ENCODE assay signal across 1 cellular context in the genomic region with DNA sequence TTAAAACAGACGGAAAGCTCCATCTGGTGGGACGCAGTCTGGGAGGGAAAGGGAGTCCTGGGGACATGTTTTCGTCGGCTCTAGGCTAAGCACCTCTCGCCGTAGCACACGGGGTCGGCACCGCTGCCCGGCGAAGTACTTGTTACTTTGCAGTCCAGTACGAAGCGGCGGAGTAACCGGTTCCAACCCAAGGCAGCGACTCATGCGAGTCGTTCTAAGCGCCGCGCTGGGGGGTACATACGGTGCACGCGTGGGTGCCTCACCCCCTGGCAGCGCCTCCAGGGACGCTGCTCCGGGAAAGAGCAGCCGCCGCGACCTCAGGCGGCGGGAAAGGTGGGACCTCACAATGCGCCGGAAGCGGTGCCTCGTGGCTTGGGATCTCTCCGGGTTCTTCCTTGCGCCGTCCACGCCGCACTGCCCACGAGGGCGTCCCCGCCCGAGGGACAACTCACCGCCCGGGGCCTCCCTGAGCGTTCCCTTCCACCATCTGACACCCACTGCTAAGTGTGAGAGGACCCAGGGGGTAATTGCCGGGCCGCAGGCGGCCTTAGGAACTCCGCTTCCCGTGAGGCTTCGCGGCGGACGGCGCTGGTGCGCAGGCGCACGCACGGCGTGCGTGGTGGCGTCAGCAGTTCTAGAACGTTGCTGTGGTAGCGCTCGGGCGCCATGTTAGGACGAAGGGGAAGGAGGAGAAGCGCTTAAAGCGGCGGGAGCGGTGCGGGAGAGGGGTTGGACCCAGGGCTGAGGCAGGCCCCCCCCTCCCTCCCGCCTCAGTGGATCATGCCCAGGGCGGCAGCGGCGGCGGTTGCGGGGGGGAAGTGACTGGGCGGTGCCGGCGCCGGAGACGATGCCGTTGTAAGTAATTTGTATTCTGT.
TF ChIP-seq lines count a peak whose summit lies in the region.

TSS of gene PAPOLA (plus strand) at position 637 of the 875 bp plus-strand sequence. CDS start at position 848, 211 bp downstream.

TF ChIP-seq in HepG2, 621 proteins besides CTCF, POLR2A, EP300 and RAD21 (continued from another document and continues in another):
- TF ChIP-seq SOX13 (IDR thresholded peaks at IDR 0.05) (no peak), SOX13 (CRISPR knock-in tag; conservative IDR thresholded peaks at IDR 0.05 in 1 of 2, IDR thresholded peaks at IDR 0.05 in 1 of 2) (no peak; a peak in 1 of 4 replicates), SP140L (CRISPR knock-in tag; IDR thresholded peaks at IDR 0.05; ENCODE audit: borderline replicate concordance) (no peak), HCFC1 (IDR thresholded peaks at IDR 0.05; ENCODE audit: low read depth, low read length) (peak; percentile 86), NR3C1 (CRISPR knock-in tag; IDR thresholded peaks at IDR 0.05) (no peak), ZNF816 (CRISPR knock-in tag; IDR thresholded peaks at IDR 0.05; ENCODE audit: borderline replicate concordance) (peak; percentile 89), ZNF782 (CRISPR knock-in tag; IDR thresholded peaks at IDR 0.05; ENCODE audit: borderline replicate concordance) (peak; percentile 74; the same call in 1 of the 2 replicates), SNAPC4 (CRISPR knock-in tag; IDR thresholded peaks at IDR 0.05) (peak; percentile 71; the same call in 1 of the 2 replicates), SMC3 (IDR thresholded peaks at IDR 0.05; ENCODE audit: low read length) (no peak), TMF1 (CRISPR knock-in tag; IDR thresholded peaks at IDR 0.05; ENCODE audit: low read depth) (peak; percentile 53; the same call in 1 of the 2 replicates), KMT2B (CRISPR knock-in tag; IDR thresholded peaks at IDR 0.05) (peak; percentile 86), MIXL1 (CRISPR knock-in tag; IDR thresholded peaks at IDR 0.05) (peak; percentile 85), HNF1B (CRISPR knock-in tag; IDR thresholded peaks at IDR 0.05) (peak; percentile 75; the same call in 1 of the 2 replicates), NBN (conservative IDR thresholded peaks at IDR 0.05) (no peak), SP4 (CRISPR knock-in tag; IDR thresholded peaks at IDR 0.05) (peak; percentile 60; the same call in 1 of the 2 replicates), XBP1 (CRISPR knock-in tag; IDR thresholded peaks at IDR 0.05) (peak; percentile 82), ZNF264 (CRISPR knock-in tag; IDR thresholded peaks at IDR 0.05) (peak; percentile 30; the same call in 1 of the 2 replicates), NFYC (CRISPR knock-in tag; IDR thresholded peaks at IDR 0.05) (no peak), MYC (CRISPR knock-in tag; IDR thresholded peaks at IDR 0.05; ENCODE audit: borderline replicate concordance) (peak; percentile 94), ARID2 (CRISPR knock-in tag; IDR thresholded peaks at IDR 0.05; ENCODE audit: borderline replicate concordance) (no peak), GATAD2A (CRISPR knock-in tag; IDR thresholded peaks at IDR 0.05) (peak; percentile 35; the same call in 1 of the 2 replicates), ARID3A (IDR thresholded peaks at IDR 0.05; ENCODE audit: low read depth, low read length) (no peak), CERS6 (CRISPR knock-in tag; IDR thresholded peaks at IDR 0.05) (no peak), PHB2 (IDR thresholded peaks at IDR 0.05; ENCODE audit: partially characterized antibody) (no peak), KLF15 (CRISPR knock-in tag; IDR thresholded peaks at IDR 0.05; ENCODE audit: borderline replicate concordance) (peak; percentile 39), ZBTB44 (CRISPR knock-in tag; IDR thresholded peaks at IDR 0.05) (no peak), ZNF280B (CRISPR knock-in tag; IDR thresholded peaks at IDR 0.05; ENCODE audit: borderline replicate concordance) (no peak), EED (CRISPR knock-in tag; IDR thresholded peaks at IDR 0.05) (no peak), SAP130 (CRISPR knock-in tag; IDR thresholded peaks at IDR 0.05; ENCODE audit: low read depth) (peak; percentile 73; the same call in 1 of the 2 replicates), NR2C2 (CRISPR knock-in tag; IDR thresholded peaks at IDR 0.05; ENCODE audit: borderline replicate concordance) (peak; percentile 85), SNRNP70 (IDR thresholded peaks at IDR 0.05; ENCODE audit: low read depth, low read length) (no peak), PITX1 (CRISPR knock-in tag; IDR thresholded peaks at IDR 0.05) (no peak), RFXANK (CRISPR knock-in tag; IDR thresholded peaks at IDR 0.05) (no peak)
- TF ChIP-seq, protein P1, sequence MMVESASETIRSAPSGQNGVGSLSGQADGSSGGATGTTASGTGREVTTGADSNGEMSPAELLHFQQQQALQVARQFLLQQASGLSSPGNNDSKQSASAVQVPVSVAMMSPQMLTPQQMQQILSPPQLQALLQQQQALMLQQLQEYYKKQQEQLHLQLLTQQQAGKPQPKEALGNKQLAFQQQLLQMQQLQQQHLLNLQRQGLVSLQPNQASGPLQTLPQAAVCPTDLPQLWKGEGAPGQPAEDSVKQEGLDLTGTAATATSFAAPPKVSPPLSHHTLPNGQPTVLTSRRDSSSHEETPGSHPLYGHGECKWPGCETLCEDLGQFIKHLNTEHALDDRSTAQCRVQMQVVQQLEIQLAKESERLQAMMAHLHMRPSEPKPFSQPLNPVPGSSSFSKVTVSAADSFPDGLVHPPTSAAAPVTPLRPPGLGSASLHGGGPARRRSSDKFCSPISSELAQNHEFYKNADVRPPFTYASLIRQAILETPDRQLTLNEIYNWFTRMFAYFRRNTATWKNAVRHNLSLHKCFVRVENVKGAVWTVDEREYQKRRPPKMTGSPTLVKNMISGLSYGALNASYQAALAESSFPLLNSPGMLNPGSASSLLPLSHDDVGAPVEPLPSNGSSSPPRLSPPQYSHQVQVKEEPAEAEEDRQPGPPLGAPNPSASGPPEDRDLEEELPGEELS (CRISPR knock-in tag; IDR thresholded peaks at IDR 0.05), result no peak
- TF ChIP-seq, protein P2, sequence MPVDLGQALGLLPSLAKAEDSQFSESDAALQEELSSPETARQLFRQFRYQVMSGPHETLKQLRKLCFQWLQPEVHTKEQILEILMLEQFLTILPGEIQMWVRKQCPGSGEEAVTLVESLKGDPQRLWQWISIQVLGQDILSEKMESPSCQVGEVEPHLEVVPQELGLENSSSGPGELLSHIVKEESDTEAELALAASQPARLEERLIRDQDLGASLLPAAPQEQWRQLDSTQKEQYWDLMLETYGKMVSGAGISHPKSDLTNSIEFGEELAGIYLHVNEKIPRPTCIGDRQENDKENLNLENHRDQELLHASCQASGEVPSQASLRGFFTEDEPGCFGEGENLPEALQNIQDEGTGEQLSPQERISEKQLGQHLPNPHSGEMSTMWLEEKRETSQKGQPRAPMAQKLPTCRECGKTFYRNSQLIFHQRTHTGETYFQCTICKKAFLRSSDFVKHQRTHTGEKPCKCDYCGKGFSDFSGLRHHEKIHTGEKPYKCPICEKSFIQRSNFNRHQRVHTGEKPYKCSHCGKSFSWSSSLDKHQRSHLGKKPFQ (CRISPR knock-in tag; IDR thresholded peaks at IDR 0.05; ENCODE audit: insufficient replicate concordance), result peak; percentile 80
- TF ChIP-seq, protein P3, sequence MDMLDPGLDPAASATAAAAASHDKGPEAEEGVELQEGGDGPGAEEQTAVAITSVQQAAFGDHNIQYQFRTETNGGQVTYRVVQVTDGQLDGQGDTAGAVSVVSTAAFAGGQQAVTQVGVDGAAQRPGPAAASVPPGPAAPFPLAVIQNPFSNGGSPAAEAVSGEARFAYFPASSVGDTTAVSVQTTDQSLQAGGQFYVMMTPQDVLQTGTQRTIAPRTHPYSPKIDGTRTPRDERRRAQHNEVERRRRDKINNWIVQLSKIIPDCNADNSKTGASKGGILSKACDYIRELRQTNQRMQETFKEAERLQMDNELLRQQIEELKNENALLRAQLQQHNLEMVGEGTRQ (IDR thresholded peaks at IDR 0.05; ENCODE audit: low read depth, low read length), result no peak
- TF ChIP-seq, protein P3 (CRISPR knock-in tag; IDR thresholded peaks at IDR 0.05; ENCODE audit: borderline replicate concordance), result peak; percentile 57; the same call in 1 of the 2 replicates
